Comparison of ENCODE assay signal across 8 cellular contexts in the genomic region with DNA sequence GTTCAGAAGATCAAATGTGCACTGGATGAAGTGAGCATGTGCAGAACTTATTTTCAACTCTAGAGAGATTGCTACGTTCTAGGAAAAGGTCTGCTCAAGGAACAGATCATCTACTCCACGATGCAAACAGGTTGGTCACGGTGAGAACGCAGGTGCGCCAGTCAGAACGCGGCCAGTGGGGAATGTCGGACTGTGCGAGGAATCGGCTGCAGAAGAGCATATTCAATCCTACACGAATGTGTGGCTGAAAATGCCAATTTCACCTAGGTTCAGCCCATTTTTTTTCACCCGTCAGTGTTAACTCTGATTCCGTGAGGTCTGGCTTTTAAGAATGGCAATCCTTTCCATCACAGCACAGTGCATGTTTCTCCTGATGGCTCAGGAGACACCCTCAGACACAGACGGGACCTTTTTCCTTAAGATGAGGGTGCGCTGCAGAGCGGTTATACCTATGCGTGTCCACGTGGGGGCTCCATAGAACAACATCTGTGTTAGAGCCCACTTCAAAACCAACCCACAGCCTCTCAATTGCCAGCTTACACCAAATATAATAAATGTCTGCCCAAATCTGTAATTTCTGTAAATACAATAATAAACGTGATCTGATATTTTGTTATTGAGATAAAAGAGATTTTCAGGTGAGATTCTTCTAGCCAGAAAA.
DNase-seq lines count a peak whose midpoint lies in the region; ATAC-seq and TF ChIP-seq lines count a peak whose summit lies in the region.

No MANE protein-coding gene starts in this region.

- intact Hi-C loops in vagina (cut with DNase I): no loop called here

- H3K4me3 ChIP-seq in WERI-Rb-1 (ENCODE audit: low read depth, low read length) (no peak overlapping the region), vagina (no peak overlapping the region)

- TF ChIP-seq POLR2A in vagina (IDR thresholded peaks at IDR 0.05): no peak

- H3K36me3 ChIP-seq in WERI-Rb-1 (no peaks in the 10 kb centered on the region), vagina (no peaks in the 10 kb centered on the region)

- no peak overlapping the region for H3K4me3 Mint-ChIP-seq in naive B cell

- peak; percentile 79 for DNase-seq in AG08395 (ENCODE audit: low spot score)
- peak; percentile 56 for DNase-seq in NCI-H2029 treated with DMSO at 0.1 percent for 48 hours (lab: John Stamatoyannopoulos, UW)
- DNase-seq in WERI-Rb-1: peak; percentile 43
- peak; percentile 19 for DNase-seq in naive B cell
- no peak for DNase-seq in vagina (ENCODE audit: extremely low spot score in 2 of 2)

- H3K36me3 Mint-ChIP-seq in naive B cell: no peaks in the 10 kb centered on the region

- peaks cover 35 to 72% (median 58%) of the 10 kb centered on the region in 3 donors for H3K27me3 Mint-ChIP-seq in naive B cell

- TF ChIP-seq CTCF in WERI-Rb-1 (IDR thresholded peaks at IDR 0.05; ENCODE audit: low read depth, low read length): peak; percentile 69
- TF ChIP-seq CTCF in vagina (IDR thresholded peaks at IDR 0.05): peak; percentile 16 to 47 (median 38)

- H3K4me1 Mint-ChIP-seq in naive B cell: peaks cover 0 to under 1% (median 0%) of the 10 kb centered on the region in 3 donors

- H3K9me3 Mint-ChIP-seq in naive B cell: no peaks in the 10 kb centered on the region

- H3K27ac ChIP-seq in WERI-Rb-1 (no peak overlapping the region), vagina (no peak overlapping the region)

- ATAC-seq in GM18498 (IDR thresholded peaks at IDR 0.05; ENCODE audit: unreplicated experiment): peak; percentile 88
- ATAC-seq in HG02973 (IDR thresholded peaks at IDR 0.05; ENCODE audit: unreplicated experiment): peak; percentile 79
- peak; percentile 81 for ATAC-seq in esophagus mucosa
- peak in 1 of 2 donors; percentile 63 for ATAC-seq in naive B cell (ENCODE audit: low read depth in 2 of 2)

- H3K9me3 ChIP-seq in WERI-Rb-1 (ENCODE audit: severe bottlenecking) (no peaks in the 10 kb centered on the region), vagina (no peaks in the 10 kb centered on the region)

- no peaks in the 10 kb centered on the region for H3K4me1 ChIP-seq in vagina

- H3K27ac Mint-ChIP-seq in naive B cell: no peak overlapping the region

- H3K27me3 ChIP-seq in WERI-Rb-1 (ENCODE audit: insufficient read depth, low read depth, severe bottlenecking) (peaks cover 53% of the 10 kb centered on the region), vagina (no peaks in the 10 kb centered on the region)

Comparison
In these comparisons a context has a peak if more than half of its experiments do, and no peak if none do; other contexts are left out.
1. DNase-seq: peak in AG08395 (single experiment), NCI-H2029 treated with DMSO at 0.1 percent for 48 hours (single experiment), WERI-Rb-1 (single experiment) and naive B cell (single experiment); none in vagina (0 of 2).